In genomic region chr9:120705174-120705573, GRCh38 we compare ENCODE assay signal across 24 cellular contexts.
"Had no signal": no experiment of that assay in that cellular context is flagged by ENCODE, and none has a peak within 500 bp of the region (broad histone marks: within the 10 kb centered on the region; RNA-seq: fewer than 3 reads in every experiment).

No MANE protein-coding gene starts in this region.

- H3K27ac ChIP-seq: ascending aorta, brain microvascular endothelial cell, epithelial cell of prostate, esophagus squamous epithelium, left ventricle myocardium inferior, right lobe of liver, uterus had no signal

- ATAC-seq: right lobe of liver; stimulated activated effector memory CD8-positive, alpha-beta T cell treated with anti-CD3 and anti-CD28 coated beads, Interleukin-12 subunit alpha, Interleukin-12 subunit beta, amount 100 ng/mL, for 72 hours had no signal

- DNase-seq: activated CD4-positive, alpha-beta memory T cell treated with anti-CD3 and anti-CD28 coated beads for 36 hours; activated CD4-positive, alpha-beta T cell treated with anti-CD3 and anti-CD28 coated beads, Interleukin-2, amount 10 ng/mL, durations not matched to agents 24 days and 14 days; activated CD4-positive, CD25-positive, alpha-beta regulatory T cell treated with anti-CD3 and anti-CD28 coated beads, Interleukin-2, amount 50 U/mL, for 72 hours; activated CD8-positive, alpha-beta memory T cell treated with anti-CD3 and anti-CD28 coated beads, Interleukin-2, amount 50 U/mL, for 4 hours; activated gamma-delta T cell; activated naive CD4-positive, alpha-beta T cell treated with anti-CD3 and anti-CD28 coated beads, Interleukin-2, amount 10 ng/mL, durations not matched to agents 7 days and 5 days; activated naive CD8-positive, alpha-beta T cell treated with anti-CD3 and anti-CD28 coated beads, Interleukin-2, amount 10 ng/mL, durations not matched to agents 7 days and 5 days; activated T-cell treated with anti-CD3 and anti-CD28 coated beads, Interleukin-2, amount 50 U/mL, for 1 hour; brain microvascular endothelial cell; effector CD4-positive, alpha-beta T cell; esophagus squamous epithelium; glutamatergic neuron; islet precursor cell; left ventricle myocardium inferior; right lobe of liver; stimulated activated CD4-positive, alpha-beta T cell treated with anti-CD3 and anti-CD28 coated beads, Interleukin-4, amount 100 ng/mL, for 1 hour; SW 1271; T-helper 2 cell; uterus had no signal

- H3K36me3 Mint-ChIP-seq: stimulated activated effector memory CD8-positive, alpha-beta T cell treated with anti-CD3 and anti-CD28 coated beads, Interleukin-12 subunit alpha, Interleukin-12 subunit beta, amount 100 ng/mL, for 72 hours had no signal

- H3K4me3 ChIP-seq: ascending aorta, esophagus squamous epithelium, left ventricle myocardium inferior, right lobe of liver, uterus had no signal

- H3K27me3 ChIP-seq: ascending aorta, brain microvascular endothelial cell, esophagus squamous epithelium, right lobe of liver, uterus had no signal

- H3K27ac Mint-ChIP-seq: activated CD4-positive, alpha-beta memory T cell treated with anti-CD3 and anti-CD28 coated beads for 36 hours; activated CD4-positive, alpha-beta T cell treated with anti-CD3 and anti-CD28 coated beads, Interleukin-2, amount 10 ng/mL, durations not matched to agents 24 days and 14 days; activated naive CD4-positive, alpha-beta T cell treated with anti-CD3 and anti-CD28 coated beads, Interleukin-2, amount 10 ng/mL, durations not matched to agents 7 days and 5 days; activated naive CD8-positive, alpha-beta T cell treated with anti-CD3 and anti-CD28 coated beads, Interleukin-2, amount 10 ng/mL, durations not matched to agents 7 days and 5 days; stimulated activated effector memory CD8-positive, alpha-beta T cell treated with anti-CD3 and anti-CD28 coated beads, Interleukin-12 subunit alpha, Interleukin-12 subunit beta, amount 100 ng/mL, for 72 hours; stimulated activated naive CD8-positive, alpha-beta T cell treated with anti-CD3 and anti-CD28 coated beads, Interleukin-15, Interleukin-2, amounts not matched to agents 100 ng/mL and 50 ng/mL, for 24 hours; type B pancreatic cell had no signal

- H3K9me3 Mint-ChIP-seq: activated CD4-positive, alpha-beta memory T cell treated with anti-CD3 and anti-CD28 coated beads for 36 hours; activated CD4-positive, alpha-beta T cell treated with anti-CD3 and anti-CD28 coated beads, Interleukin-2, amount 10 ng/mL, durations not matched to agents 24 days and 14 days; activated naive CD4-positive, alpha-beta T cell treated with anti-CD3 and anti-CD28 coated beads, Interleukin-2, amount 10 ng/mL, durations not matched to agents 7 days and 5 days; activated naive CD8-positive, alpha-beta T cell treated with anti-CD3 and anti-CD28 coated beads, Interleukin-2, amount 10 ng/mL, durations not matched to agents 7 days and 5 days; stimulated activated effector memory CD8-positive, alpha-beta T cell treated with anti-CD3 and anti-CD28 coated beads, Interleukin-12 subunit alpha, Interleukin-12 subunit beta, amount 100 ng/mL, for 72 hours; stimulated activated naive CD8-positive, alpha-beta T cell treated with anti-CD3 and anti-CD28 coated beads, Interleukin-15, Interleukin-2, amounts not matched to agents 100 ng/mL and 50 ng/mL, for 24 hours; type B pancreatic cell had no signal

- H3K36me3 ChIP-seq: ascending aorta, brain microvascular endothelial cell, left ventricle myocardium inferior, right lobe of liver, uterus had no signal

- H3K4me1 ChIP-seq: ascending aorta, uterus had no signal

- H3K27me3 Mint-ChIP-seq: activated CD4-positive, alpha-beta memory T cell treated with anti-CD3 and anti-CD28 coated beads for 36 hours; activated CD4-positive, alpha-beta T cell treated with anti-CD3 and anti-CD28 coated beads, Interleukin-2, amount 10 ng/mL, durations not matched to agents 24 days and 14 days; activated naive CD4-positive, alpha-beta T cell treated with anti-CD3 and anti-CD28 coated beads, Interleukin-2, amount 10 ng/mL, durations not matched to agents 7 days and 5 days; activated naive CD8-positive, alpha-beta T cell treated with anti-CD3 and anti-CD28 coated beads, Interleukin-2, amount 10 ng/mL, durations not matched to agents 7 days and 5 days; stimulated activated naive CD8-positive, alpha-beta T cell treated with anti-CD3 and anti-CD28 coated beads, Interleukin-15, Interleukin-2, amounts not matched to agents 100 ng/mL and 50 ng/mL, for 24 hours; type B pancreatic cell had no signal

- H3K4me3 Mint-ChIP-seq: activated CD4-positive, alpha-beta memory T cell treated with anti-CD3 and anti-CD28 coated beads for 36 hours; activated CD4-positive, alpha-beta T cell treated with anti-CD3 and anti-CD28 coated beads, Interleukin-2, amount 10 ng/mL, durations not matched to agents 24 days and 14 days; activated naive CD4-positive, alpha-beta T cell treated with anti-CD3 and anti-CD28 coated beads, Interleukin-2, amount 10 ng/mL, durations not matched to agents 7 days and 5 days; activated naive CD8-positive, alpha-beta T cell treated with anti-CD3 and anti-CD28 coated beads, Interleukin-2, amount 10 ng/mL, durations not matched to agents 7 days and 5 days; stimulated activated effector memory CD8-positive, alpha-beta T cell treated with anti-CD3 and anti-CD28 coated beads, Interleukin-12 subunit alpha, Interleukin-12 subunit beta, amount 100 ng/mL, for 72 hours; stimulated activated naive CD8-positive, alpha-beta T cell treated with anti-CD3 and anti-CD28 coated beads, Interleukin-15, Interleukin-2, amounts not matched to agents 100 ng/mL and 50 ng/mL, for 24 hours; type B pancreatic cell had no signal

- H3K9me3 ChIP-seq: ascending aorta, esophagus squamous epithelium, left ventricle myocardium inferior, right lobe of liver, uterus had no signal
